ENCODE assay signal across 1 cellular context in the genomic region with DNA sequence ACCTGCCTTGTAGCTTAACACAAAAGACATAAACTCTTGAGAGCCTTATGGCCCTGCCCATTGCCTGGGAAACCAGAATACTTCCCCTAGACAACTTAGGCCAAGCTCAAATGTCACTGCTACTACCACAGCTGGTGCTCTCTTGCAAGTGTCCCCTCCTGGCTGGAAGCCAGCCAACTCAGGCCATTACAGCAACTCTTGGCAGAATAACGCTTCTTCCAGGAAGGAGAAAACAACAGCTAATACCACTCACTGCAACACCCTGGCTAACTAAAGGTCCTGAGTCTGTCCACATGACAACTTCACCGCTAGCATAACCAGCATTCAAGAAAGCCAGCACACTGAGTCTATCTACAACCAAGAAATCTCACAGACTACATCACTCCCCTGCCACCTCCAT.
TF ChIP-seq lines count a peak whose summit lies in the region.

No MANE protein-coding gene starts in this region.

TF ChIP-seq in GM23338, 12 proteins besides CTCF, POLR2A, EP300 and RAD21 (continued from another document):
- TF ChIP-seq, protein P1, sequence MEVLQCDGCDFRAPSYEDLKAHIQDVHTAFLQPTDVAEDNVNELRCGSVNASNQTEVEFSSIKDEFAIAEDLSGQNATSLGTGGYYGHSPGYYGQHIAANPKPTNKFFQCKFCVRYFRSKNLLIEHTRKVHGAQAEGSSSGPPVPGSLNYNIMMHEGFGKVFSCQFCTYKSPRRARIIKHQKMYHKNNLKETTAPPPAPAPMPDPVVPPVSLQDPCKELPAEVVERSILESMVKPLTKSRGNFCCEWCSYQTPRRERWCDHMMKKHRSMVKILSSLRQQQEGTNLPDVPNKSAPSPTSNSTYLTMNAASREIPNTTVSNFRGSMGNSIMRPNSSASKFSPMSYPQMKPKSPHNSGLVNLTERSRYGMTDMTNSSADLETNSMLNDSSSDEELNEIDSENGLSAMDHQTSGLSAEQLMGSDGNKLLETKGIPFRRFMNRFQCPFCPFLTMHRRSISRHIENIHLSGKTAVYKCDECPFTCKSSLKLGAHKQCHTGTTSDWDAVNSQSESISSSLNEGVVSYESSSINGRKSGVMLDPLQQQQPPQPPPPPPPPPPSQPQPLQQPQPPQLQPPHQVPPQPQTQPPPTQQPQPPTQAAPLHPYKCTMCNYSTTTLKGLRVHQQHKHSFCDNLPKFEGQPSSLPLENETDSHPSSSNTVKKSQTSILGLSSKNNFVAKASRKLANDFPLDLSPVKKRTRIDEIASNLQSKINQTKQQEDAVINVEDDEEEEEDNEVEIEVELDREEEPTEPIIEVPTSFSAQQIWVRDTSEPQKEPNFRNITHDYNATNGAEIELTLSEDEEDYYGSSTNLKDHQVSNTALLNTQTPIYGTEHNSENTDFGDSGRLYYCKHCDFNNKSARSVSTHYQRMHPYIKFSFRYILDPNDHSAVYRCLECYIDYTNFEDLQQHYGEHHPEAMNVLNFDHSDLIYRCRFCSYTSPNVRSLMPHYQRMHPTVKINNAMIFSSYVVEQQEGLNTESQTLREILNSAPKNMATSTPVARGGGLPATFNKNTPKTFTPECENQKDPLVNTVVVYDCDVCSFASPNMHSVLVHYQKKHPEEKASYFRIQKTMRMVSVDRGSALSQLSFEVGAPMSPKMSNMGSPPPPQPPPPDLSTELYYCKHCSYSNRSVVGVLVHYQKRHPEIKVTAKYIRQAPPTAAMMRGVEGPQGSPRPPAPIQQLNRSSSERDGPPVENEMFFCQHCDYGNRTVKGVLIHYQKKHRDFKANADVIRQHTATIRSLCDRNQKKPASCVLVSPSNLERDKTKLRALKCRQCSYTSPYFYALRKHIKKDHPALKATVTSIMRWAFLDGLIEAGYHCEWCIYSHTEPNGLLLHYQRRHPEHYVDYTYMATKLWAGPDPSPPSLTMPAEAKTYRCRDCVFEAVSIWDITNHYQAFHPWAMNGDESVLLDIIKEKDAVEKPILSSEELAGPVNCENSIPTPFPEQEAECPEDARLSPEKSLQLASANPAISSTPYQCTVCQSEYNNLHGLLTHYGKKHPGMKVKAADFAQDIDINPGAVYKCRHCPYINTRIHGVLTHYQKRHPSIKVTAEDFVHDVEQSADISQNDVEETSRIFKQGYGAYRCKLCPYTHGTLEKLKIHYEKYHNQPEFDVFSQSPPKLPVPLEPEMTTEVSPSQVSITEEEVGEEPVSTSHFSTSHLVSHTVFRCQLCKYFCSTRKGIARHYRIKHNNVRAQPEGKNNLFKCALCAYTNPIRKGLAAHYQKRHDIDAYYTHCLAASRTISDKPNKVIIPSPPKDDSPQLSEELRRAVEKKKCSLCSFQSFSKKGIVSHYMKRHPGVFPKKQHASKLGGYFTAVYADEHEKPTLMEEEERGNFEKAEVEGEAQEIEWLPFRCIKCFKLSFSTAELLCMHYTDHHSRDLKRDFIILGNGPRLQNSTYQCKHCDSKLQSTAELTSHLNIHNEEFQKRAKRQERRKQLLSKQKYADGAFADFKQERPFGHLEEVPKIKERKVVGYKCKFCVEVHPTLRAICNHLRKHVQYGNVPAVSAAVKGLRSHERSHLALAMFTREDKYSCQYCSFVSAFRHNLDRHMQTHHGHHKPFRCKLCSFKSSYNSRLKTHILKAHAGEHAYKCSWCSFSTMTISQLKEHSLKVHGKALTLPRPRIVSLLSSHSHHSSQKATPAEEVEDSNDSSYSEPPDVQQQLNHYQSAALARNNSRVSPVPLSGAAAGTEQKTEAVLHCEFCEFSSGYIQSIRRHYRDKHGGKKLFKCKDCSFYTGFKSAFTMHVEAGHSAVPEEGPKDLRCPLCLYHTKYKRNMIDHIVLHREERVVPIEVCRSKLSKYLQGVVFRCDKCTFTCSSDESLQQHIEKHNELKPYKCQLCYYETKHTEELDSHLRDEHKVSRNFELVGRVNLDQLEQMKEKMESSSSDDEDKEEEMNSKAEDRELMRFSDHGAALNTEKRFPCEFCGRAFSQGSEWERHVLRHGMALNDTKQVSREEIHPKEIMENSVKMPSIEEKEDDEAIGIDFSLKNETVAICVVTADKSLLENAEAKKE (CRISPR knock-in tag; IDR thresholded peaks at IDR 0.05) = no peak
- no peak for TF ChIP-seq ZNF331 (CRISPR knock-in tag; IDR thresholded peaks at IDR 0.05; ENCODE audit: low read depth)
- no peak for TF ChIP-seq EZH2phosphoT487 (IDR thresholded peaks at IDR 0.05; ENCODE audit: unreplicated experiment)
- TF ChIP-seq POLR2AphosphoS5 (IDR thresholded peaks at IDR 0.05; ENCODE audit: low read depth) = no peak
